ENCODE assay signal across 26 cellular contexts in the genomic region with DNA sequence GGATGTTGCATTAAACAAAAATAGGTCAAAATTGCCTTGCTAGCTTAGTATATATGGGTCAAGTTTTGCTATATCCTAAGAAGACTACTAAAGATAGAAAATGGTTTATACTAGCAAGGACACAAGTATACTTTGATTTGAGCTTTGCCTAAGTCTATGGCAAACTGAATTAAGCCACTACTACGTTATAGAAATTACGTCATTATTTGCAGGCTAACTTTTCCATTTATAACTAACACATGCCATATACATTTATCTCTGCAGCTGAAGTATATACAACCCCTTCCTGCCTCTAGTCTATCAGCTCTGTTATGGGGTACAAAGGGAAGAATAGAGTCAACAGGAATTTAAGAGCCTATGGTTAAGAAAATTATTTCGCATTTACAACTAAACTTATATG. TPM values are rescaled to one million over a fixed set of nuclear protein-coding genes. Genes with fewer than 3 reads are reported as not detected.
A peak's percentile ranks its signal among the peaks of the same experiment; 100 is the strongest.
DNase-seq lines count a peak whose midpoint lies in the region; ATAC-seq, FAIRE-seq and TF ChIP-seq lines count a peak whose summit lies in the region.
"Had no signal": no experiment of that assay in that cellular context is flagged by ENCODE, and none has a peak within 500 bp of the region (broad histone marks: within the 10 kb centered on the region; RNA-seq: fewer than 3 reads in every experiment).

No MANE protein-coding gene starts in this region.

- no peak overlapping the region for H3K18ac ChIP-seq in IMR-90 (ENCODE audit: low read depth, low read length)

- CTCF ChIA-PET in IMR-90 (lab: Yijun Ruan, JAX) = no interaction called here

- no peak overlapping the region for H3K27ac ChIP-seq in IMR-90 (ENCODE audit: insufficient read depth, low read length)
- peak overlapping the region; percentile 3 for H3K27ac ChIP-seq in smooth muscle cell (ENCODE audit: low read depth)
- no peak overlapping the region for H3K27ac ChIP-seq in aorta (ENCODE audit: low read depth in 1 of 2, low read length in 2 of 2)
- H3K27ac ChIP-seq: KMS-11, SJCRH30 had no signal

- H3K4me2 ChIP-seq in IMR-90 (ENCODE audit: low read depth, low read length) (no peak overlapping the region; the same call in 1 of the 2 replicates), smooth muscle cell (peak overlapping the region; percentile 11)
- H3K4me2 ChIP-seq: KMS-11 had no signal

- no peak overlapping the region for H2BK20ac ChIP-seq in IMR-90 (ENCODE audit: low read depth, low read length)

- peaks cover 100% of the 10 kb centered on the region for H3K4me1 Mint-ChIP-seq in activated T-cell treated with anti-CD3 and anti-CD28 coated beads, Interleukin-2, amount 50 U/mL, for 72 hours (ENCODE audit: low read depth)
- H3K4me1 Mint-ChIP-seq in activated T-cell treated with anti-CD3 and anti-CD28 coated beads, Interleukin-2, amount 50 U/mL, for 4 hours (ENCODE audit: low read depth) = peaks cover 92% of the 10 kb centered on the region
- peaks cover 74 to 86% of the 10 kb centered on the region in 2 donors for H3K4me1 Mint-ChIP-seq in effector memory CD8-positive, alpha-beta T cell (ENCODE audit: low read depth in 2 of 2)

- no peaks in the 10 kb centered on the region for H3K27me3 ChIP-seq in IMR-90 (ENCODE audit: control insufficient read depth, insufficient read depth, low read length)
- no peaks in the 10 kb centered on the region for H3K27me3 ChIP-seq in smooth muscle cell (ENCODE audit: low read depth)
- no peaks in the 10 kb centered on the region for H3K27me3 ChIP-seq in aorta (ENCODE audit: control insufficient read depth in 1 of 2, insufficient read depth in 2 of 2, low read length in 1 of 2)
- H3K27me3 ChIP-seq: SJCRH30 had no signal

- H4K91ac ChIP-seq in IMR-90 (ENCODE audit: insufficient read depth, low read depth, low read length) = no peak overlapping the region

- H3K79me2 ChIP-seq in smooth muscle cell (ENCODE audit: low read depth) = peaks cover 100% of the 10 kb centered on the region

- peak overlapping the region in 1 of 2 donors; percentile 5 for H3K4me3 Mint-ChIP-seq in activated T-cell treated with anti-CD3 and anti-CD28 coated beads, Interleukin-2, amount 50 U/mL, for 72 hours
- H3K4me3 Mint-ChIP-seq in activated T-cell treated with anti-CD3 and anti-CD28 coated beads, Interleukin-2, amount 50 U/mL, for 4 hours = no peak overlapping the region
- peak overlapping the region; percentile 46 to 51 for H3K4me3 Mint-ChIP-seq in effector memory CD8-positive, alpha-beta T cell
- H3K4me3 Mint-ChIP-seq: B cell; CD8-positive, alpha-beta T cell; H9 had no signal

- intact Hi-C loops in IMR-90 (cut with micrococcal nuclease) = no loop called here
- intact Hi-C loops in aorta (cut with DNase I) = loop anchor here in 1 of 2 donors (5.0 kb wide), 1 partner anchor 67 kb away; no protein-coding TSS in a partner anchor

- H3K56ac ChIP-seq in IMR-90 (ENCODE audit: extremely low read depth, insufficient read depth, low read length) = no peak overlapping the region

- dilution Hi-C loops in IMR-90 (cut with HindIII; ENCODE audit: low sequenced_read_pairs, unreplicated experiment) = no loop called here

- in situ Hi-C loops in IMR-90 (cut with MboI; ENCODE audit: low sequenced_read_pairs) = no loop called here

- ATAC-seq in activated T-cell treated with anti-CD3 and anti-CD28 coated beads, Interleukin-2, amount 50 U/mL, for 72 hours (replicated peaks in 1 of 2) = no peak
- no peak for ATAC-seq in activated T-cell treated with anti-CD3 and anti-CD28 coated beads, Interleukin-2, amount 50 U/mL, for 4 hours
- ATAC-seq in IMR-90 (ENCODE audit: low read depth) = no peak
- no peak for ATAC-seq in effector memory CD8-positive, alpha-beta T cell (replicated peaks)
- no peak for ATAC-seq in aorta (ENCODE audit: low FRiP score)
- ATAC-seq: CD8-positive, alpha-beta T cell; GM12878; Panc1 had no signal

- H3K4me1 ChIP-seq in IMR-90 (ENCODE audit: control insufficient read depth, insufficient read depth, low read length) (peaks cover 22% of the 10 kb centered on the region), smooth muscle cell (ENCODE audit: low read depth) (peaks cover 19% of the 10 kb centered on the region), aorta (ENCODE audit: control insufficient read depth in 1 of 2, insufficient read depth in 2 of 2, low read length in 2 of 2) (peaks cover 0 to 16% of the 10 kb centered on the region in 2 donors)

- H3K4ac ChIP-seq in IMR-90 (ENCODE audit: low read depth, low read length) = no peak overlapping the region

- POLR2A ChIA-PET in IMR-90 (lab: Charles Lee; ENCODE audit: unreplicated experiment) = interaction anchor here (0.6 kb wide), 1 partner anchor 16 kb away, joined by 4 read pairs; a partner anchor contains a TSS

- no CpG with 5 or more reads among the region's 3 CpGs for WGBS in IMR-90 (ENCODE audit: extremely low coverage in 2 of 2, insufficient read length in 1 of 2), 2 experiments
- WGBS in smooth muscle cell (ENCODE audit: low lambda C conversion rate) = 72% methylated on average over 3 of the region's 3 CpGs
- WGBS in aorta, 2 donors = 64 to 68% methylated on average over 3 of the region's 3 CpGs

- TF ChIP-seq RAD21 in IMR-90 (IDR thresholded peaks at IDR 0.05; ENCODE audit: low read length) = no peak

- H2BK5ac ChIP-seq in IMR-90 (ENCODE audit: low read depth, low read length, poor library complexity, severe bottlenecking) = no peak overlapping the region

- H3F3A ChIP-seq in smooth muscle cell (ENCODE audit: low read depth) = peaks cover 14% of the 10 kb centered on the region

- no peaks in the 10 kb centered on the region for H3K9me3 Mint-ChIP-seq in activated T-cell treated with anti-CD3 and anti-CD28 coated beads, Interleukin-2, amount 50 U/mL, for 72 hours
- H3K9me3 Mint-ChIP-seq in activated T-cell treated with anti-CD3 and anti-CD28 coated beads, Interleukin-2, amount 50 U/mL, for 4 hours = no peaks in the 10 kb centered on the region
- H3K9me3 Mint-ChIP-seq in effector memory CD8-positive, alpha-beta T cell = no peaks in the 10 kb centered on the region
- H3K9me3 Mint-ChIP-seq: CD8-positive, alpha-beta T cell; H9 had no signal

- H3K79me1 ChIP-seq in IMR-90 (ENCODE audit: low read depth in 1 of 2, low read length in 2 of 2) = peaks cover 10 to 70% of the 10 kb centered on the region in 2 experiments; a peak in 3 of 4 replicates

- no peaks in the 10 kb centered on the region for H3K27me3 Mint-ChIP-seq in activated T-cell treated with anti-CD3 and anti-CD28 coated beads, Interleukin-2, amount 50 U/mL, for 72 hours (ENCODE audit: low read depth)
- H3K27me3 Mint-ChIP-seq in activated T-cell treated with anti-CD3 and anti-CD28 coated beads, Interleukin-2, amount 50 U/mL, for 4 hours (ENCODE audit: low read depth) = no peaks in the 10 kb centered on the region
- no peaks in the 10 kb centered on the region for H3K27me3 Mint-ChIP-seq in effector memory CD8-positive, alpha-beta T cell
- H3K27me3 Mint-ChIP-seq: B cell had no signal

- peaks cover 7% of the 10 kb centered on the region for H3K36me3 ChIP-seq in IMR-90 (ENCODE audit: control insufficient read depth, insufficient read depth, low read length)
- no peaks in the 10 kb centered on the region for H3K36me3 ChIP-seq in smooth muscle cell (ENCODE audit: low read depth)
- H3K36me3 ChIP-seq in aorta (ENCODE audit: control insufficient read depth in 1 of 2, insufficient read depth in 2 of 2, low read length in 1 of 2) = no peaks in the 10 kb centered on the region

- no peak overlapping the region for H3K23ac ChIP-seq in IMR-90 (ENCODE audit: low read depth, low read length)

- peaks cover 23% of the 10 kb centered on the region for H3K9me1 ChIP-seq in IMR-90 (ENCODE audit: insufficient read depth, low read length)

- no peak overlapping the region for H4K5ac ChIP-seq in IMR-90 (ENCODE audit: low read depth, low read length)

- no TSS peak for BruUV-seq in IMR-90 (replicated peaks; lab: Mats Ljungman, UMichigan)

- no peak overlapping the region for H4K8ac ChIP-seq in IMR-90 (ENCODE audit: low read depth in 2 of 2, low read length in 2 of 2)

- H2AK9ac ChIP-seq in IMR-90 (replicated peaks; ENCODE audit: low read depth, low read length, poor library complexity) = no peak overlapping the region

- peak overlapping the region; percentile 43 for H3K27ac Mint-ChIP-seq in activated T-cell treated with anti-CD3 and anti-CD28 coated beads, Interleukin-2, amount 50 U/mL, for 72 hours
- peak overlapping the region; percentile 46 to 93 for H3K27ac Mint-ChIP-seq in effector memory CD8-positive, alpha-beta T cell
- H3K27ac Mint-ChIP-seq: B cell; CD8-positive, alpha-beta T cell had no signal

- H2BK15ac ChIP-seq in IMR-90 (ENCODE audit: low read depth, low read length) = no peak overlapping the region

- TF ChIP-seq CTCF in IMR-90 (conservative IDR thresholded peaks at IDR 0.05; ENCODE audit: low read depth, low read length) (no peak), smooth muscle cell (IDR thresholded peaks at IDR 0.05; ENCODE audit: borderline replicate concordance, insufficient read depth, poor library complexity, severe bottlenecking) (no peak)

- no peak overlapping the region for H2BK120ac ChIP-seq in IMR-90 (ENCODE audit: low read depth, low read length)

- H3K4me3 ChIP-seq in IMR-90 (ENCODE audit: insufficient read depth, low read depth, low read length) (no peak overlapping the region), smooth muscle cell (no peak overlapping the region), aorta (ENCODE audit: low read length in 2 of 2) (no peak overlapping the region)
- H3K4me3 ChIP-seq: GM12878, GM23248, SJCRH30 had no signal

- H2AFZ ChIP-seq in IMR-90 (replicated peaks; ENCODE audit: low read length, poor library complexity) = no peak overlapping the region
- H2AFZ ChIP-seq in smooth muscle cell (ENCODE audit: low read depth) = no peak overlapping the region
- H2AFZ ChIP-seq: GM23248 had no signal

- H4K20me1 ChIP-seq in IMR-90 (ENCODE audit: insufficient read depth, low read length) (peaks cover 95% of the 10 kb centered on the region), smooth muscle cell (ENCODE audit: low read depth) (peaks cover 100% of the 10 kb centered on the region)

- H2AK5ac ChIP-seq in IMR-90 (ENCODE audit: low read depth, low read length) = no peak overlapping the region

- peaks cover 8 to 26% of the 10 kb centered on the region in 2 donors for H3K36me3 Mint-ChIP-seq in activated T-cell treated with anti-CD3 and anti-CD28 coated beads, Interleukin-2, amount 50 U/mL, for 72 hours (ENCODE audit: insufficient read depth in 2 of 2)
- peaks cover 52% of the 10 kb centered on the region for H3K36me3 Mint-ChIP-seq in activated T-cell treated with anti-CD3 and anti-CD28 coated beads, Interleukin-2, amount 50 U/mL, for 4 hours (ENCODE audit: insufficient read depth)
- peaks cover 47% of the 10 kb centered on the region for H3K36me3 Mint-ChIP-seq in effector memory CD8-positive, alpha-beta T cell (ENCODE audit: insufficient read depth)

- TF ChIP-seq POLR2A in IMR-90 (IDR thresholded peaks at IDR 0.05; ENCODE audit: low read depth, low read length) (no peak), GM12892 (IDR thresholded peaks at IDR 0.05; ENCODE audit: low read depth, low read length) (no peak)

- FAIRE-seq in GM12892 (lab: Jason Lieb, UNC) = no peak
- FAIRE-seq: GM12878, HTR-8/SVneo had no signal

- H3K9ac ChIP-seq in IMR-90 (ENCODE audit: low read depth, low read length) = no peak overlapping the region
- H3K9ac ChIP-seq in smooth muscle cell (ENCODE audit: low read depth) = no peak overlapping the region
- H3K9ac ChIP-seq: KMS-11 had no signal

- no peak overlapping the region for H3K14ac ChIP-seq in IMR-90 (replicated peaks; ENCODE audit: low read depth, low read length)

- H3K9me3 ChIP-seq in IMR-90 (ENCODE audit: control insufficient read depth, insufficient read depth, low read length) (no peaks in the 10 kb centered on the region), smooth muscle cell (replicated peaks; ENCODE audit: low read depth) (no peaks in the 10 kb centered on the region), aorta (ENCODE audit: control insufficient read depth, low read length) (no peaks in the 10 kb centered on the region)
- H3K9me3 ChIP-seq: SJCRH30 had no signal

- no peak for DNase-seq in activated T-cell treated with anti-CD3 and anti-CD28 coated beads, Interleukin-2, amount 50 U/mL, for 72 hours
- no peak for DNase-seq in activated T-cell treated with anti-CD3 and anti-CD28 coated beads, Interleukin-2, amount 50 U/mL, for 4 hours
- DNase-seq in IMR-90 (peak; percentile 33), smooth muscle cell (lab: John Stamatoyannopoulos, UW; ENCODE audit: unreplicated experiment) (no peak), aorta (no peak), GM12892 (ENCODE audit: insufficient read length) (no peak), activated gamma-delta T cell (lab: John Stamatoyannopoulos, UW) (no peak)
- DNase-seq in effector memory CD8-positive, alpha-beta T cell = no peak
- DNase-seq: CD8-positive, alpha-beta T cell; DND-41; GM23248; H9; MV-4-11; NCI-H1105 treated with DMSO at 0.1 percent for 48 hours; NCI-H2029 treated with DMSO at 0.1 percent for 48 hours; NCI-H2171; NCI-H345; NCI-H524; NCI-H774; NK-92 treated with Interleukin-12 subunit alpha and Interleukin-12 subunit beta, amount 100 ng/mL, for 24 hours; SJCRH30 had no signal

RNA-seq across cellular contexts. Expression of a gene that starts 16.2 kb away (rescaled TPM):
- 100 to 1,000 TPM; 207 to 251 TPM for total RNA-seq in activated T-cell treated with anti-CD3 and anti-CD28 coated beads, Interleukin-2, amount 50 U/mL, for 72 hours
- total RNA-seq in activated T-cell treated with anti-CD3 and anti-CD28 coated beads, Interleukin-2, amount 50 U/mL, for 4 hours = 100 to 1,000 TPM; 641 to 717 (median 687) TPM
- total RNA-seq in IMR-90 (2012; rRNA removed) = 196 and 249 TPM in 2 replicates
- polyA plus RNA-seq in IMR-90 (2012; rRNA removed) = 217 and 255 TPM in 2 replicates
- polyA plus RNA-seq in IMR-90 (2012; cell fraction: cytosol; rRNA removed) = 73.8 and 128 TPM in 2 replicates
- 40.5 and 94.4 TPM in 2 replicates for polyA plus RNA-seq in IMR-90 (2012; cell fraction: nucleus; rRNA removed; ENCODE audit: low replicate concordance)
- total RNA-seq in smooth muscle cell = 376 and 417 TPM in 2 replicates
- polyA plus RNA-seq in smooth muscle cell = 300 and 324 TPM in 2 replicates
- total RNA-seq in aorta = 100 to 1,000 TPM; 182 to 226 TPM
- 100 to 1,000 TPM; 175 to 241 TPM for polyA plus RNA-seq in aorta
- 264 TPM for polyA plus RNA-seq in GM12892 (2012; ENCODE audit: missing spikeins)

RNA-seq across cellular contexts. Expression of a gene that starts 58.9 kb away (rescaled TPM):
- 10 to 100 TPM; 22.9 to 30.1 TPM for total RNA-seq in activated T-cell treated with anti-CD3 and anti-CD28 coated beads, Interleukin-2, amount 50 U/mL, for 72 hours
- total RNA-seq in activated T-cell treated with anti-CD3 and anti-CD28 coated beads, Interleukin-2, amount 50 U/mL, for 4 hours = 10 to 100 TPM; 19.6 to 42.0 (median 21.6) TPM
- 34.4 and 46.4 TPM in 2 replicates for total RNA-seq in IMR-90 (2012; rRNA removed)
- polyA plus RNA-seq in IMR-90 (2012; rRNA removed) = 8.8 and 9.6 TPM in 2 replicates
- polyA plus RNA-seq in IMR-90 (2012; cell fraction: cytosol; rRNA removed) = 3.3 and 3.7 TPM in 2 replicates
- 6.7 and 21.4 TPM in 2 replicates for polyA plus RNA-seq in IMR-90 (2012; cell fraction: nucleus; rRNA removed; ENCODE audit: low replicate concordance)
- total RNA-seq in smooth muscle cell = 18.3 and 21.4 TPM in 2 replicates
- polyA plus RNA-seq in smooth muscle cell = 8.9 and 17.6 TPM in 2 replicates
- 10 to 100 TPM; 42.7 to 47.0 TPM for total RNA-seq in aorta
- 10 to 100 TPM in 1 of 2 donors, 1 to 10 TPM in 1; 5.4 to 10.9 TPM for polyA plus RNA-seq in aorta
- polyA plus RNA-seq in GM12892 (2012; ENCODE audit: missing spikeins) = 10.7 TPM
